12 cellular contexts compared by ENCODE assay signal in the genomic region with DNA sequence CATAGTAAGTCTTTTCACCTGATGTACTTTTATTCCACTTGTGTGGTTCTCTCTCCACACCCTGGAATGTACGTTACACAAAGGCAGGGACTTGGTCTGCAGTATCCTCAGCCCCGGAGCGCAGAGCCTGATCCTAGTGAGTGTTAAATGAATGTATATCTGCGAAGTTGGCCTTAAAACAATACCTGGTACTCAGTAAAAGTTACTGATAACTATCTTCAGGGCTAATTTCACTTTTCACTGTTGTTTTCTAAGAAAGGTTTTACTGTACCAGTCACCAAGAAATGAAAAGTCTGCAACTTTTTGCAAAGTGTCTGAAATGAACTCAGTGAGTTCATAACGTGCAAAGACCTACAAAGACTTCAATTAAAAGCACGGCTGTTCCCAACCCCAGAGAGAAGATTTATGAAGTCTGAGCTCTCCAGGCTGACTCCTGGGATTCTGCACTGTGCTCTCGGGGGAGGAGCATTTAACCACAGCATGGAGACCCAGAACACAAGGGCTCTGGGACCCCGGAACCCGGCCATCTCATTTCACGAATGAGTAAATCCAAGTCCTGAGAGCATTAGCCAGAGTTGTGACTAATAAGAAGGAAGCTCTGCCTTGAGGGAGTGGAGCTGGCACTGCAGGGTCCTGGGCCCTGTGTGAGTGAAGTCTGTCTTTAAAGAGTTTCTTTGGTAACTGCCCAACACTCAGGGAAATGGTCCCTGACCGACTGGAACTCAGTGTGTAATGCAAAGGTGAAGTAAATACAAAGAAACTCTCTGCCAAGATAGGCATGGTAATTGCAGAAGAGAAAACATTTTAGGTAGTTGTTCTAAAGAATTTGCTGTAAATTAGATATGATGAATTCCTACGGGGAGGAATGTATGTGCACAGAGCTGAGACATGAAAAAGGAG.
A peak's percentile ranks its signal among the peaks of the same experiment; 100 is the strongest.
DNase-seq lines count a peak whose midpoint lies in the region; ATAC-seq and TF ChIP-seq lines count a peak whose summit lies in the region.
"Had no signal": no experiment of that assay in that cellular context is flagged by ENCODE, and none has a peak within 500 bp of the region (broad histone marks: within the 10 kb centered on the region; RNA-seq: fewer than 3 reads in every experiment).

No MANE protein-coding gene starts in this region.

- 86 to 91% methylated on average over 12 of the region's 12 CpGs for WGBS in sigmoid colon, 2 donors
- 64 to 86% methylated on average over 11 to 12 of the region's 12 CpGs for WGBS in gastroesophageal sphincter (ENCODE audit: low coverage in 1 of 2), 2 donors

- H3K4me2 ChIP-seq in MM.1S (ENCODE audit: low read depth, low read length) = no peak overlapping the region

- ATAC-seq in activated CD4-positive, CD25-positive, alpha-beta regulatory T cell treated with anti-CD3 and anti-CD28 coated beads, Interleukin-2, amount 50 U/mL, for 24 hours = peak; percentile 61 to 74
- ATAC-seq in gastroesophageal sphincter = no peak

- H3K4me3 Mint-ChIP-seq in endothelial cell (ENCODE audit: unreplicated experiment) = peak overlapping the region; percentile 42

- no peaks in the 10 kb centered on the region for H3K36me3 ChIP-seq in sigmoid colon
- peaks cover 0 to 5% of the 10 kb centered on the region in 2 donors for H3K36me3 ChIP-seq in gastroesophageal sphincter
- no peaks in the 10 kb centered on the region for H3K36me3 ChIP-seq in MM.1S (replicated peaks; ENCODE audit: insufficient read depth, low read length)
- H3K36me3 ChIP-seq: right atrium auricular region had no signal

- DNase-seq in activated CD4-positive, CD25-positive, alpha-beta regulatory T cell treated with anti-CD3 and anti-CD28 coated beads, Interleukin-2, amount 50 U/mL, for 72 hours = no peak
- peak; percentile 86 for DNase-seq in M059J (ENCODE audit: low read depth)
- DNase-seq in endothelial cell (ENCODE audit: low spot score) = no peak
- peak; percentile 42 for DNase-seq in sigmoid colon
- DNase-seq in mesenteric fat pad (ENCODE audit: low spot score) = no peak
- no peak for DNase-seq in MM.1S
- DNase-seq: 8988T, mammary epithelial cell, NCI-H2081 had no signal

- H4K20me1 ChIP-seq in MM.1S (ENCODE audit: insufficient read depth, low read length) = no peaks in the 10 kb centered on the region

- H3K4me1 ChIP-seq in sigmoid colon (peaks cover 0 to 28% (median 18%) of the 10 kb centered on the region in 4 donors), gastroesophageal sphincter (peaks cover 6 to 42% (median 8%) of the 10 kb centered on the region in 3 donors), MM.1S (ENCODE audit: low read length) (no peaks in the 10 kb centered on the region)

- no peaks in the 10 kb centered on the region for H3K9me3 Mint-ChIP-seq in endothelial cell (ENCODE audit: unreplicated experiment)

- TF ChIP-seq CTCF in endothelial cell (IDR thresholded peaks at IDR 0.05; ENCODE audit: unreplicated experiment) (no peak), sigmoid colon (IDR thresholded peaks at IDR 0.05) (no peak), gastroesophageal sphincter (IDR thresholded peaks at IDR 0.05) (no peak), MM.1S (IDR thresholded peaks at IDR 0.05; ENCODE audit: low read length) (no peak)

- no peak overlapping the region for H2AFZ ChIP-seq in MM.1S (ENCODE audit: low read length)

- H3K9me3 ChIP-seq in sigmoid colon (no peaks in the 10 kb centered on the region), gastroesophageal sphincter (no peaks in the 10 kb centered on the region), MM.1S (replicated peaks; ENCODE audit: insufficient read depth, low read length) (no peaks in the 10 kb centered on the region)
- H3K9me3 ChIP-seq: right atrium auricular region had no signal

- H3K27ac ChIP-seq in sigmoid colon = no peak overlapping the region
- H3K27ac ChIP-seq in gastroesophageal sphincter = no peak overlapping the region
- H3K27ac ChIP-seq in MM.1S (ENCODE audit: low read length) = no peak overlapping the region

- intact Hi-C loops in sigmoid colon (cut with DNase I) = no loop called here

- no peak overlapping the region for H3K9ac ChIP-seq in MM.1S (ENCODE audit: low read length)

- no peaks in the 10 kb centered on the region for H3F3A ChIP-seq in MM.1S (ENCODE audit: insufficient read depth, low read length)

- no peaks in the 10 kb centered on the region for H3K79me2 ChIP-seq in MM.1S (ENCODE audit: low read length)

- no peaks in the 10 kb centered on the region for H3K9me2 ChIP-seq in MM.1S (replicated peaks; ENCODE audit: insufficient read depth, low read length)

- H3K27ac Mint-ChIP-seq in endothelial cell (ENCODE audit: unreplicated experiment) = no peak overlapping the region

- H3K27me3 ChIP-seq in sigmoid colon (no peaks in the 10 kb centered on the region), gastroesophageal sphincter (no peaks in the 10 kb centered on the region), MM.1S (replicated peaks; ENCODE audit: insufficient read depth, low read length) (no peaks in the 10 kb centered on the region)
- H3K27me3 ChIP-seq: right atrium auricular region had no signal

- TF ChIP-seq POLR2A in sigmoid colon (IDR thresholded peaks at IDR 0.05) (no peak), gastroesophageal sphincter (IDR thresholded peaks at IDR 0.05) (no peak)

- H3K4me1 Mint-ChIP-seq in endothelial cell (ENCODE audit: unreplicated experiment) = peaks cover 19% of the 10 kb centered on the region

- peaks cover 42% of the 10 kb centered on the region for H3K36me3 Mint-ChIP-seq in endothelial cell (ENCODE audit: low read depth, unreplicated experiment)

- H3K4me3 ChIP-seq in sigmoid colon = no peak overlapping the region
- H3K4me3 ChIP-seq in gastroesophageal sphincter = no peak overlapping the region
- no peak overlapping the region for H3K4me3 ChIP-seq in MM.1S (ENCODE audit: low read length)
- H3K4me3 ChIP-seq: right atrium auricular region had no signal

- peaks cover 7% of the 10 kb centered on the region for H3K27me3 Mint-ChIP-seq in endothelial cell (ENCODE audit: unreplicated experiment)

- TF ChIP-seq EP300 in sigmoid colon (IDR thresholded peaks at IDR 0.05) = no peak
- no peak for TF ChIP-seq EP300 in gastroesophageal sphincter (IDR thresholded peaks at IDR 0.05)

Comparison
In these comparisons a context has a peak if more than half of its experiments do, and no peak if none do; other contexts are left out.
1. DNase-seq: peak in M059J (single experiment) and sigmoid colon (single experiment); none in activated CD4-positive, CD25-positive, alpha-beta regulatory T cell treated with anti-CD3 and anti-CD28 coated beads, Interleukin-2, amount 50 U/mL, for 72 hours (single experiment), endothelial cell (single experiment), mesenteric fat pad (single experiment) and MM.1S (single experiment).